ENCODE assay signal across 17 cellular contexts in the genomic region with DNA sequence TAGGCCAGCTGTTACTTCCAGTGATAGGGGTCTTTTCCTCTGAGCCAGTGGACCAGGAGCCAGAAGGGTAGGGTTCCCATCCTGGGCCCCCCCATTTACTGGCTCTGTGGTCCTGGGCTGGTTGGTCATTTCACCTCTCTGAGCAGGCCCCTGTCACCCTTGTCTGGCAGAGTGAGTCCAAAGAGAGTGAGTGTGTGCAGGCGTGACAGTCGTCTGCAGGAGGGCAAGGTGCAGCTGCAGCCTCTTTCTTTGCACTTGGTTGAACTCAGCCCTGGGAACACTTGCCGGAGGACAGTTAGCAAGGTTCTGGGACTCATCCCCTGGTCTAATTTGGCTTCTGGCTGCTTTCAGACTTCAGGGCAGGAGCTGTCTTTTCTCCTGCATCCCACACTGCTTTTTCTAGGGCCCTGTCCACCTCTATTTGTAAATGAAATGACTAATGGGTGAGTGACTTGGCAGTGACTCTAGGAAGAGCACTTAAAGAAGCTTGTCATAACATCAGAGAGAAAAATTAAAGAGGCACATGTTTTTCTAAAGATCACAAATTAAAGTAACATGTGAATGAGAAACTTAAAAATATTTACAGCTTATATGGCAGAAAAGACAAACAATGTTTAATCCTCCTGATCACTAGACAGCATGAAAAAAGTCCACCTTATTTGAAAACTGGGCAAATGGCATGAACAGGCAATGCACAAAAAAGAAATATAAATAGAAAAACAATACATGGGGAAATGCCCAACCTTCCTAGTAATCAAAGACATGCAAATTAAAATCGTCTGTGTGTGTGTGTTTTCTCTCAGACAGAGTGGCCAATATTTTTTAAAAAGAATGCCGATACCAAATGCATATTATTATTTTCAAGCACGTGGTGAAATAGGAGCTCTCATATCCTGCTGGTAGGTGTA.
"Had no signal": no experiment of that assay in that cellular context is flagged by ENCODE, and none has a peak within 500 bp of the region (broad histone marks: within the 10 kb centered on the region; RNA-seq: fewer than 3 reads in every experiment).

No MANE protein-coding gene starts in this region.

- H3K36me3 Mint-ChIP-seq: activated naive CD4-positive, alpha-beta T cell treated with anti-CD3 and anti-CD28 coated beads, Interleukin-2, amount 50 U/mL, for 24 hours; stimulated activated effector memory CD8-positive, alpha-beta T cell treated with anti-CD3 and anti-CD28 coated beads, Interleukin-12 subunit alpha, Interleukin-12 subunit beta, amount 100 ng/mL, for 72 hours had no signal

- H3K79me2 ChIP-seq: hepatocyte had no signal

- H3K4me1 Mint-ChIP-seq: activated CD4-positive, alpha-beta T cell treated with anti-CD3 and anti-CD28 coated beads, Interleukin-2, amount 10 ng/mL, durations not matched to agents 24 days and 14 days; activated naive CD4-positive, alpha-beta T cell treated with anti-CD3 and anti-CD28 coated beads, Interleukin-2, amount 50 U/mL, for 24 hours; stimulated activated effector memory CD8-positive, alpha-beta T cell treated with anti-CD3 and anti-CD28 coated beads, Interleukin-12 subunit alpha, Interleukin-12 subunit beta, amount 100 ng/mL, for 72 hours had no signal

- H3K4me1 ChIP-seq: prostate gland, SJCRH30 had no signal

- H3K9me3 Mint-ChIP-seq: activated CD4-positive, alpha-beta T cell treated with anti-CD3 and anti-CD28 coated beads, Interleukin-2, amount 10 ng/mL, durations not matched to agents 24 days and 14 days; activated naive CD4-positive, alpha-beta T cell treated with anti-CD3 and anti-CD28 coated beads, Interleukin-2, amount 50 U/mL, for 24 hours; activated T-cell treated with anti-CD3 and anti-CD28 coated beads, Interleukin-2, amount 50 U/mL, for 72 hours; effector memory CD8-positive, alpha-beta T cell; stimulated activated effector memory CD8-positive, alpha-beta T cell treated with anti-CD3 and anti-CD28 coated beads, Interleukin-12 subunit alpha, Interleukin-12 subunit beta, amount 100 ng/mL, for 72 hours; T-helper 1 cell treated with Interleukin-12 subunit alpha and Interleukin-12 subunit beta and Interleukin-4 antibody, amounts not matched to agents 30 μg/mL and 1 μg/mL, for 36 hours had no signal

- H3K9me3 ChIP-seq: prostate gland, right atrium auricular region, SJCRH30 had no signal

- H2AFZ ChIP-seq: hepatocyte had no signal

- H3K4me3 Mint-ChIP-seq: activated CD4-positive, alpha-beta T cell treated with anti-CD3 and anti-CD28 coated beads, Interleukin-2, amount 10 ng/mL, durations not matched to agents 24 days and 14 days; activated naive CD4-positive, alpha-beta T cell treated with anti-CD3 and anti-CD28 coated beads, Interleukin-2, amount 50 U/mL, for 24 hours; activated T-cell treated with anti-CD3 and anti-CD28 coated beads, Interleukin-2, amount 50 U/mL, for 72 hours; effector memory CD8-positive, alpha-beta T cell; neural crest cell; stimulated activated effector memory CD8-positive, alpha-beta T cell treated with anti-CD3 and anti-CD28 coated beads, Interleukin-12 subunit alpha, Interleukin-12 subunit beta, amount 100 ng/mL, for 72 hours; T-helper 1 cell treated with Interleukin-12 subunit alpha and Interleukin-12 subunit beta and Interleukin-4 antibody, amounts not matched to agents 30 μg/mL and 1 μg/mL, for 36 hours had no signal

- H3K27ac ChIP-seq: cardiac muscle cell, epithelial cell of prostate, hepatocyte, prostate gland, SJCRH30, skin epidermis had no signal

- ATAC-seq: activated T-cell treated with anti-CD3 and anti-CD28 coated beads, Interleukin-2, amount 50 U/mL, for 72 hours; effector memory CD8-positive, alpha-beta T cell; stimulated activated effector memory CD8-positive, alpha-beta T cell treated with anti-CD3 and anti-CD28 coated beads, Interleukin-12 subunit alpha, Interleukin-12 subunit beta, amount 100 ng/mL, for 72 hours had no signal

- H3K4me3 ChIP-seq: cardiac muscle cell, hepatocyte, prostate gland, right atrium auricular region, SJCRH30, skin epidermis had no signal

- H3K27me3 Mint-ChIP-seq: activated CD4-positive, alpha-beta T cell treated with anti-CD3 and anti-CD28 coated beads, Interleukin-2, amount 10 ng/mL, durations not matched to agents 24 days and 14 days; activated naive CD4-positive, alpha-beta T cell treated with anti-CD3 and anti-CD28 coated beads, Interleukin-2, amount 50 U/mL, for 24 hours had no signal

- H3K27ac Mint-ChIP-seq: activated CD4-positive, alpha-beta T cell treated with anti-CD3 and anti-CD28 coated beads, Interleukin-2, amount 10 ng/mL, durations not matched to agents 24 days and 14 days; activated naive CD4-positive, alpha-beta T cell treated with anti-CD3 and anti-CD28 coated beads, Interleukin-2, amount 50 U/mL, for 24 hours; activated T-cell treated with anti-CD3 and anti-CD28 coated beads, Interleukin-2, amount 50 U/mL, for 72 hours; effector memory CD8-positive, alpha-beta T cell; stimulated activated effector memory CD8-positive, alpha-beta T cell treated with anti-CD3 and anti-CD28 coated beads, Interleukin-12 subunit alpha, Interleukin-12 subunit beta, amount 100 ng/mL, for 72 hours; T-helper 1 cell treated with Interleukin-12 subunit alpha and Interleukin-12 subunit beta and Interleukin-4 antibody, amounts not matched to agents 30 μg/mL and 1 μg/mL, for 36 hours had no signal

- H3K27me3 ChIP-seq: hepatocyte, right atrium auricular region, SJCRH30 had no signal

- H3K36me3 ChIP-seq: cardiac muscle cell, prostate gland, right atrium auricular region, SJCRH30 had no signal

- H3K4me2 ChIP-seq: hepatocyte had no signal

- DNase-seq: activated CD4-positive, alpha-beta T cell treated with anti-CD3 and anti-CD28 coated beads, Interleukin-2, amount 10 ng/mL, durations not matched to agents 24 days and 14 days; activated CD8-positive, alpha-beta memory T cell treated with anti-CD3 and anti-CD28 coated beads, Interleukin-2, amount 50 U/mL, for 48 hours; activated gamma-delta T cell; activated T-cell treated with anti-CD3 and anti-CD28 coated beads, Interleukin-2, amount 50 U/mL, for 72 hours; effector memory CD8-positive, alpha-beta T cell; SJCRH30; stimulated activated CD4-positive, alpha-beta T cell treated with anti-CD3 and anti-CD28 coated beads, Interleukin-4, amount 100 ng/mL, for 1 hour had no signal
